ENCODE assay signal across 23 cellular contexts in the genomic region with DNA sequence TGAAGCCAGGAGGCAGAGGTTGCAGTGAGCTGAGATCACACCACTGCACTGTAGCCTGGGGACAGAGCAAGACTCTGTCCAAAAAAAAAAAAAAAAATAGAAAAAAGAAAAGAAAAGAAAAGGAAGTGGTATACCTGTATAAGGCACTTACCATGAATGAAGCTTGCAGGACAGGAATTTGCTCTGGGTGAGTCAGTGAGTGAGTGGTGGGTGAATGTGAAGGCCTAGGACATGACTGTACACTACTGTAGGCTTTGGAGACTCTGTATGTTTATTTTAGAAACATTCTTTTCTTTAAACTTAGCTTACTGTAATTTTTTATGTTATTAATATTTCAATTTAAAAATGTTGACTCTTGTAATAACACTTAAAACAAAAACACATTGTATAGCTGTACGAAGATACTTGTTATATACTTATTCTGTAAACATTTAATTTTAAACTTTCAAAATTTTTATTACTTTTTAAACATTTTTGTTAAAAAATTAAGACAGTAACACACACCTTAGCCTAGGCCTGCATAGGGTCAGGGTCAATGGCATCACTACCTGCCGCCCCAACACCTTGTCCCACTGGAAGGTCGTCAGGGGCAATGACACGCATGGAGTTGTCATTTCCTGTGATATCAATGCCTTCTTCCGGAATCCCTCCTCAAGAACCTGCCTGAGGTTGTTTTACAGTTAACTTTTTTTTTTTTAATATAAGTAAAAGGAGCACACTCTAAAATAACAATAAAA.
DNase-seq lines count a peak whose midpoint lies in the region; ATAC-seq and TF ChIP-seq lines count a peak whose summit lies in the region.
"Had no signal": no experiment of that assay in that cellular context is flagged by ENCODE, and none has a peak within 500 bp of the region (broad histone marks: within the 10 kb centered on the region; RNA-seq: fewer than 3 reads in every experiment).

No MANE protein-coding gene starts in this region.

- H3K27ac ChIP-seq in breast epithelium (no peak overlapping the region), brain microvascular endothelial cell (peak overlapping the region; percentile 74)
- H3K27ac ChIP-seq: ascending aorta, lower lobe of right lung, tibial nerve had no signal

- H3K4me3 ChIP-seq in breast epithelium = no peak overlapping the region
- no peak overlapping the region for H3K4me3 ChIP-seq in brain microvascular endothelial cell (ENCODE audit: low read depth, low read length)
- no peak overlapping the region for H3K4me3 ChIP-seq in mucosa of descending colon
- H3K4me3 ChIP-seq: ascending aorta, lower lobe of right lung, tibial nerve had no signal

- H3K9me3 ChIP-seq in breast epithelium (no peaks in the 10 kb centered on the region), mucosa of descending colon (no peaks in the 10 kb centered on the region)
- H3K9me3 ChIP-seq: ascending aorta, lower lobe of right lung, tibial nerve had no signal

- BruUV-seq in MCF 10A (replicated peaks; lab: Mats Ljungman, UMichigan) = no TSS peak

- in situ Hi-C loops in brain microvascular endothelial cell (cut with HindIII; ENCODE audit: low pct_ligation_motif_present, low sequenced_read_pairs) = no loop called here

- H3K36me3 ChIP-seq in breast epithelium = no peaks in the 10 kb centered on the region
- no peaks in the 10 kb centered on the region for H3K36me3 ChIP-seq in brain microvascular endothelial cell (replicated peaks)
- no peaks in the 10 kb centered on the region for H3K36me3 ChIP-seq in mucosa of descending colon (ENCODE audit: low read depth)
- H3K36me3 ChIP-seq: ascending aorta, lower lobe of right lung, tibial nerve had no signal

- TF ChIP-seq POLR2A in breast epithelium (IDR thresholded peaks at IDR 0.05) = no peak

- peaks cover 36% of the 10 kb centered on the region for H3K9me3 Mint-ChIP-seq in MCF 10A (ENCODE audit: unreplicated experiment)
- H3K9me3 Mint-ChIP-seq: T-helper 2 cell treated with Interferon-gamma antibody and Interleukin-4, amounts not matched to agents 5 μg/mL and 100 μg/mL, for 36 hours had no signal

- POLR2A ChIA-PET in MCF 10A (lab: Yijun Ruan, JAX) = no interaction called here

- H3K27ac Mint-ChIP-seq in MCF 10A (ENCODE audit: low read depth, unreplicated experiment) = no peak overlapping the region
- H3K27ac Mint-ChIP-seq: activated CD4-positive, alpha-beta T cell treated with anti-CD3 and anti-CD28 coated beads for 36 hours; naive thymus-derived CD8-positive, alpha-beta T cell; progenitor cell of endocrine pancreas; stimulated activated naive B cell treated with anti-CD40 and anti-IgM and Interleukin-4, amounts not matched to agents 10 μg/mL and 1 μg/mL and 100 μg/mL, for 72 hours; T-helper 2 cell treated with Interferon-gamma antibody and Interleukin-4, amounts not matched to agents 5 μg/mL and 100 μg/mL, for 36 hours had no signal

- intact Hi-C loops in MCF 10A (cut with micrococcal nuclease) (no loop called here), breast epithelium (cut with DNase I; ENCODE audit: low total_unique reads) (no loop called here), mucosa of descending colon (cut with DNase I, micrococcal nuclease) (no loop called here)

- H3K4me1 Mint-ChIP-seq in MCF 10A (ENCODE audit: insufficient read depth, unreplicated experiment) = no peaks in the 10 kb centered on the region
- H3K4me1 Mint-ChIP-seq: activated CD4-positive, alpha-beta T cell treated with anti-CD3 and anti-CD28 coated beads for 36 hours; naive thymus-derived CD8-positive, alpha-beta T cell had no signal

- H3K27me3 ChIP-seq in breast epithelium = no peaks in the 10 kb centered on the region
- no peaks in the 10 kb centered on the region for H3K27me3 ChIP-seq in brain microvascular endothelial cell (replicated peaks)
- H3K27me3 ChIP-seq: ascending aorta, tibial nerve had no signal

- no peak for ATAC-seq in GM21390 (IDR thresholded peaks at IDR 0.05; ENCODE audit: unreplicated experiment)
- no peak for ATAC-seq in mucosa of descending colon
- ATAC-seq in HG03039 (IDR thresholded peaks at IDR 0.05; ENCODE audit: unreplicated experiment) = no peak
- ATAC-seq: activated CD4-positive, alpha-beta T cell treated with anti-CD3 and anti-CD28 coated beads for 36 hours; lower lobe of right lung; naive thymus-derived CD8-positive, alpha-beta T cell; stimulated activated naive B cell treated with anti-CD40 and anti-IgM and Interleukin-4, amounts not matched to agents 10 μg/mL and 1 μg/mL and 100 μg/mL, for 72 hours had no signal

- no peak for TF ChIP-seq CTCF in MCF 10A (IDR thresholded peaks at IDR 0.05; ENCODE audit: unreplicated experiment)
- TF ChIP-seq CTCF in breast epithelium (IDR thresholded peaks at IDR 0.05) = no peak
- TF ChIP-seq CTCF in brain microvascular endothelial cell (IDR thresholded peaks at IDR 0.05; ENCODE audit: low read depth, low read length, missing control alignments) = no peak
- TF ChIP-seq CTCF in mucosa of descending colon (IDR thresholded peaks at IDR 0.05) = no peak

- H3K4me1 ChIP-seq in breast epithelium (no peaks in the 10 kb centered on the region), mucosa of descending colon (ENCODE audit: low read depth) (no peaks in the 10 kb centered on the region)
- H3K4me1 ChIP-seq: ascending aorta, lower lobe of right lung, tibial nerve had no signal

- H3K36me3 Mint-ChIP-seq in MCF 10A (ENCODE audit: insufficient read depth, unreplicated experiment) = no peaks in the 10 kb centered on the region
- H3K36me3 Mint-ChIP-seq: naive thymus-derived CD8-positive, alpha-beta T cell had no signal

- H3K27me3 Mint-ChIP-seq in MCF 10A (ENCODE audit: insufficient read depth, unreplicated experiment) = no peaks in the 10 kb centered on the region
- H3K27me3 Mint-ChIP-seq: activated CD4-positive, alpha-beta T cell treated with anti-CD3 and anti-CD28 coated beads for 36 hours; naive thymus-derived CD8-positive, alpha-beta T cell had no signal

- H3K4me3 Mint-ChIP-seq in MCF 10A (ENCODE audit: unreplicated experiment) = no peak overlapping the region
- H3K4me3 Mint-ChIP-seq: activated CD4-positive, alpha-beta T cell treated with anti-CD3 and anti-CD28 coated beads for 36 hours; naive thymus-derived CD8-positive, alpha-beta T cell; stimulated activated naive B cell treated with anti-CD40 and anti-IgM and Interleukin-4, amounts not matched to agents 10 μg/mL and 1 μg/mL and 100 μg/mL, for 72 hours; T-helper 2 cell treated with Interferon-gamma antibody and Interleukin-4, amounts not matched to agents 5 μg/mL and 100 μg/mL, for 36 hours had no signal

- CTCF ChIA-PET in MCF 10A (lab: Yijun Ruan, JAX) = interaction anchor here (1.0 to 1.1 kb wide), 2 partner anchors 13 to 819 kb away, joined by 3 to 7 read pairs; no protein-coding TSS in a partner anchor

- DNase-seq in MCF 10A (ENCODE audit: unreplicated experiment) = peak; percentile 35
- no peak for DNase-seq in breast epithelium (ENCODE audit: low spot score in 2 of 2)
- DNase-seq in brain microvascular endothelial cell = peak; percentile 88
- DNase-seq in glomerular visceral epithelial cell (ENCODE audit: extremely low spot score) = peak; percentile 67
- DNase-seq in mucosa of descending colon = no peak
- no peak for DNase-seq in SIG-M5 treated with dmso at 0.1 percent for 504 hours (lab: John Stamatoyannopoulos, UW; ENCODE audit: unreplicated experiment)
- DNase-seq: 8988T; activated CD4-positive, alpha-beta T cell treated with anti-CD3 and anti-CD28 coated beads for 36 hours; activated gamma-delta T cell treated with Interleukin-2 at 50 U/mL for 16 hours; DMS53; KBM-7; lower lobe of right lung; naive thymus-derived CD8-positive, alpha-beta T cell; NCI-H1105 treated with DMSO at 0.1 percent for 48 hours; Right ventricle myocardium superior; stimulated activated CD4-positive, alpha-beta T cell treated with anti-CD3 and anti-CD28 coated beads, Interleukin-12 subunit alpha, Interleukin-12 subunit beta, amount 100 ng/mL, for 4 hours; stimulated activated naive B cell treated with anti-CD40 and anti-IgM and Interleukin-4, amounts not matched to agents 10 μg/mL and 1 μg/mL and 100 μg/mL, for 72 hours had no signal

Comparison
In these comparisons a context has a peak if more than half of its experiments do, and no peak if none do; other contexts are left out.
1. DNase-seq: peak in MCF 10A (single experiment), brain microvascular endothelial cell (single experiment) and glomerular visceral epithelial cell (single experiment); none in breast epithelium (0 of 2), mucosa of descending colon (0 of 3) and SIG-M5 treated with dmso at 0.1 percent for 504 hours (single experiment).